ENCODE assay signal across 15 cellular contexts in the genomic region with DNA sequence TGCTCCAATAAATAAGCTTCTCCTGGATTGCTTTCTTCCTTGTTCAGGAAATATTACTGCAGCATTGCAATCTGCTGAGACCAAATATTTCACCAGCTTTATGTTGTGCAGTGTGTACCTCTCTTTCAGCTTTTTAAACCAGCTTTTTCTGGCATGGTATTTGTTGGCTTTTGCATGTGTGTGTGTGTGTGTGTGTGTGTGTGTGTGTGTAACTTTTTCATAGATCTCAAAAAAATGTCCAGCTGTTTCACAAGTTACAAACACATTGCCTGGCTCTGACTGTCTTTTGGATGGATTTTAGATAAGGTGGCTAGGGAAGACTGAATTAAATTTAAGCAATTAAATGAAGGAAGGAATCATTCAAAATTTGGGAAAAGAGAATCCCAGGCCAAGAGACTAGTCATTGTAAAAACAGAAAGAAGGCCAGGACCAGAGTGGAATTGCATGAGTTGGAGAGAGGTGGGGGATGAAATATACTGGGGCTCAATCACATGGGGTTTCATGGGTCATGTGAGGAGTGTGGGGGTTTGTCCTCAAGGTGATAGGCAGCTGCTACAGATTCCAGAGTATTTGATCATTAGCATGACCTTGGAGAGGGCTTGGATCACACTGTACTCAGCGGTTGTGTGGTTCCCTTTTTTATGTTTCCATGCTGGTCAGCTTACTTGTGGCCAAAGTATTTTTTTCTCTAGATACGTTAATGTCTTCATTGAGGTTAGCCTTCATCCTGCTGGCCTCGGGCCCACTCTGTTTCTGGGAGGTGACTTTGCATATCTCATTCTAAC.
DNase-seq lines count a peak whose midpoint lies in the region; ATAC-seq and TF ChIP-seq lines count a peak whose summit lies in the region.
"Had no signal": no experiment of that assay in that cellular context is flagged by ENCODE, and none has a peak within 500 bp of the region (broad histone marks: within the 10 kb centered on the region; RNA-seq: fewer than 3 reads in every experiment).

No MANE protein-coding gene starts in this region.

- H3K9me3 Mint-ChIP-seq in naive thymus-derived CD4-positive, alpha-beta T cell, result peaks cover 0 to 5% (median 0%) of the 10 kb centered on the region in 11 donors
- H3K9me3 Mint-ChIP-seq in activated CD4-positive, alpha-beta memory T cell treated with anti-CD3 and anti-CD28 coated beads for 36 hours, result no peaks in the 10 kb centered on the region
- H3K9me3 Mint-ChIP-seq: activated T-cell treated with anti-CD3 and anti-CD28 coated beads, Interleukin-2, amount 50 U/mL, for 72 hours had no signal

- no peak overlapping the region for H3K4me3 Mint-ChIP-seq in naive thymus-derived CD4-positive, alpha-beta T cell
- no peak overlapping the region for H3K4me3 Mint-ChIP-seq in activated CD4-positive, alpha-beta memory T cell treated with anti-CD3 and anti-CD28 coated beads for 36 hours
- H3K4me3 Mint-ChIP-seq: activated T-cell treated with anti-CD3 and anti-CD28 coated beads, Interleukin-2, amount 50 U/mL, for 72 hours had no signal

- no peaks in the 10 kb centered on the region for H3K36me3 Mint-ChIP-seq in naive thymus-derived CD4-positive, alpha-beta T cell
- no peaks in the 10 kb centered on the region for H3K36me3 Mint-ChIP-seq in activated CD4-positive, alpha-beta memory T cell treated with anti-CD3 and anti-CD28 coated beads for 36 hours

- H3K4me3 ChIP-seq in choroid plexus epithelial cell (ENCODE audit: low read depth, low read length), result no peak overlapping the region
- no peak overlapping the region for H3K4me3 ChIP-seq in naive thymus-derived CD4-positive, alpha-beta T cell (ENCODE audit: low read length)
- H3K4me3 ChIP-seq: ascending aorta, psoas muscle, stomach had no signal

- POLR2A ChIA-PET in naive thymus-derived CD4-positive, alpha-beta T cell (lab: Charles Lee), result no interaction called here
- POLR2A ChIA-PET in activated CD4-positive, alpha-beta memory T cell treated with anti-CD3 and anti-CD28 coated beads for 36 hours (lab: Charles Lee), result no interaction called here

- no peaks in the 10 kb centered on the region for H3K4me1 ChIP-seq in naive thymus-derived CD4-positive, alpha-beta T cell (ENCODE audit: control insufficient read depth in 2 of 2, insufficient read depth in 2 of 2, low read length in 2 of 2)
- H3K4me1 ChIP-seq: psoas muscle, stomach had no signal

- DNase-seq in EH (ENCODE audit: low read depth) (peak; percentile 81), NOMO-1 treated with DMSO at 0.1 percent for 48 hours (lab: John Stamatoyannopoulos, UW; ENCODE audit: unreplicated experiment) (peak; percentile 62), choroid plexus epithelial cell (ENCODE audit: low read depth) (peak; percentile 88), DMS 273 treated with DMSO at 0.1 percent for 48 hours (lab: John Stamatoyannopoulos, UW) (no peak)
- DNase-seq in naive thymus-derived CD4-positive, alpha-beta T cell, result no peak
- DNase-seq in activated CD4-positive, alpha-beta memory T cell treated with anti-CD3 and anti-CD28 coated beads for 36 hours, result no peak
- DNase-seq: activated CD4-positive, alpha-beta T cell treated with anti-CD3 and anti-CD28 coated beads for 4 hours; activated T-cell treated with anti-CD3 and anti-CD28 coated beads, Interleukin-2, amount 50 U/mL, for 72 hours; NCI-H187 treated with DMSO at 0.1 percent for 48 hours; NCI-H82; psoas muscle; stomach had no signal

- intact Hi-C loops in naive thymus-derived CD4-positive, alpha-beta T cell (cut with micrococcal nuclease), result no loop called here
- intact Hi-C loops in activated CD4-positive, alpha-beta memory T cell treated with anti-CD3 and anti-CD28 coated beads for 36 hours (cut with micrococcal nuclease), result no loop called here

- no peak for TF ChIP-seq CTCF in choroid plexus epithelial cell (conservative IDR thresholded peaks at IDR 0.05; ENCODE audit: low read depth, low read length)

- no peak overlapping the region for H3K27ac Mint-ChIP-seq in naive thymus-derived CD4-positive, alpha-beta T cell
- H3K27ac Mint-ChIP-seq in activated CD4-positive, alpha-beta memory T cell treated with anti-CD3 and anti-CD28 coated beads for 36 hours, result no peak overlapping the region
- H3K27ac Mint-ChIP-seq: activated T-cell treated with anti-CD3 and anti-CD28 coated beads, Interleukin-2, amount 50 U/mL, for 72 hours had no signal

- H3K27ac ChIP-seq in naive thymus-derived CD4-positive, alpha-beta T cell (ENCODE audit: low read depth, low read length), result no peak overlapping the region
- H3K27ac ChIP-seq: ascending aorta, psoas muscle, stomach had no signal

- peaks cover 0 to 15% (median 3%) of the 10 kb centered on the region in 5 donors for H3K27me3 Mint-ChIP-seq in naive thymus-derived CD4-positive, alpha-beta T cell
- H3K27me3 Mint-ChIP-seq in activated CD4-positive, alpha-beta memory T cell treated with anti-CD3 and anti-CD28 coated beads for 36 hours, result no peaks in the 10 kb centered on the region

- peaks cover 0 to 10% (median 6%) of the 10 kb centered on the region in 7 donors for H3K4me1 Mint-ChIP-seq in naive thymus-derived CD4-positive, alpha-beta T cell
- no peaks in the 10 kb centered on the region for H3K4me1 Mint-ChIP-seq in activated CD4-positive, alpha-beta memory T cell treated with anti-CD3 and anti-CD28 coated beads for 36 hours (ENCODE audit: low read depth)

- H3K27me3 ChIP-seq in naive thymus-derived CD4-positive, alpha-beta T cell (ENCODE audit: control insufficient read depth in 2 of 2, insufficient read depth in 2 of 2, low read length in 2 of 2), result no peaks in the 10 kb centered on the region
- H3K27me3 ChIP-seq: ascending aorta, stomach had no signal

- H3K9me3 ChIP-seq in naive thymus-derived CD4-positive, alpha-beta T cell (ENCODE audit: control insufficient read depth in 2 of 3, low read length in 3 of 3), result no peaks in the 10 kb centered on the region
- H3K9me3 ChIP-seq: ascending aorta, psoas muscle, stomach had no signal

- CTCF ChIA-PET in naive thymus-derived CD4-positive, alpha-beta T cell (lab: Charles Lee), result no interaction called here
- CTCF ChIA-PET in activated CD4-positive, alpha-beta memory T cell treated with anti-CD3 and anti-CD28 coated beads for 36 hours (lab: Charles Lee), result no interaction called here

- no peaks in the 10 kb centered on the region for H3K36me3 ChIP-seq in naive thymus-derived CD4-positive, alpha-beta T cell (ENCODE audit: control insufficient read depth in 2 of 3, insufficient read depth in 3 of 3, low read length in 3 of 3)
- H3K36me3 ChIP-seq: ascending aorta, stomach had no signal

- peak; percentile 32 for ATAC-seq in naive thymus-derived CD4-positive, alpha-beta T cell
- ATAC-seq in SK-N-SH treated with all-trans-retinoic acid at 6 μM for 48 hours (no peak), GM21786 (IDR thresholded peaks at IDR 0.05; ENCODE audit: unreplicated experiment) (no peak)
- ATAC-seq: activated T-cell treated with anti-CD3 and anti-CD28 coated beads, Interleukin-2, amount 50 U/mL, for 72 hours had no signal

TF ChIP-seq in SK-N-SH treated with all-trans-retinoic acid at 6 μM for 48 hours, 23 proteins besides CTCF, POLR2A, EP300 and RAD21:
- no peak for TF ChIP-seq ZNF8 (CRISPR knock-in tag; IDR thresholded peaks at IDR 0.05)
- TF ChIP-seq ZC3H10 (CRISPR knock-in tag; IDR thresholded peaks at IDR 0.05), result no peak
- TF ChIP-seq TCF4 (CRISPR knock-in tag; IDR thresholded peaks at IDR 0.05; ENCODE audit: borderline replicate concordance), result no peak

Comparison
In these comparisons a context has a peak if more than half of its experiments do, and no peak if none do; other contexts are left out.
1. DNase-seq: peak in EH (single experiment), NOMO-1 treated with DMSO at 0.1 percent for 48 hours (single experiment) and choroid plexus epithelial cell (single experiment); none in naive thymus-derived CD4-positive, alpha-beta T cell (0 of 9), DMS 273 treated with DMSO at 0.1 percent for 48 hours (single experiment) and activated CD4-positive, alpha-beta memory T cell treated with anti-CD3 and anti-CD28 coated beads for 36 hours (single experiment).